1 cellular context compared by ENCODE assay signal in genomic region chr16:22938647-22939046, GRCh38.
TF ChIP-seq lines count a peak whose summit lies in the region.

No MANE protein-coding gene starts in this region.

TF ChIP-seq in GM23338, 12 proteins besides CTCF, POLR2A, EP300 and RAD21 (continued from another document):
- TF ChIP-seq ZNF462 (CRISPR knock-in tag; IDR thresholded peaks at IDR 0.05) (no peak), NANOG (IDR thresholded peaks at IDR 0.05; ENCODE audit: borderline replicate concordance) (no peak), ZNF114 (CRISPR knock-in tag; IDR thresholded peaks at IDR 0.05) (no peak), ETS1 (IDR thresholded peaks at IDR 0.05) (no peak)
